Comparison of ENCODE assay signal across 16 cellular contexts in the genomic region with DNA sequence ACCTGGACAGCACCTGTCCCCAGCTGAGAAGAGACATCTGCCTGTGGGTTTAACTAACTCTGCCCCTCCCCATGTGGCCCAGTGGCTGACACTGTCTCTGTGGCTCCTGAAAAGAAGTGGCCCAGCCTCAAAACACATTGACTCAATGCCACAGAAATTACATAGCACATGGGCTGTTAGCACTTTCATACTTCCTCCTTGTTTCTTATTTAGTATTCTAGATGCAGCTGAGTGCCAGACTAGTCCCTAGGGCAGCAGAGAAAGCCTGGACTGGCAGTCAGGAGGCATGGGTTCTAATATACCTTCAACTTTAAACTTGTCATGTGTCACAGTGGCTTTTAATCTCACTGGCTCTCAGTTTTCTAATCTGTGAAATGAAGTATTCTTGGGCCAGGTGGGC.
"Had no signal": no experiment of that assay in that cellular context is flagged by ENCODE, and none has a peak within 500 bp of the region (broad histone marks: within the 10 kb centered on the region; RNA-seq: fewer than 3 reads in every experiment).

No MANE protein-coding gene starts in this region.

- H3K4me3 ChIP-seq: breast epithelium, esophagus squamous epithelium, lower lobe of right lung, skin epidermis, tibial nerve, vagina had no signal

- H3K27me3 ChIP-seq: breast epithelium, esophagus squamous epithelium, tibial nerve, vagina had no signal

- DNase-seq: activated CD4-positive, alpha-beta T cell treated with anti-CD3 and anti-CD28 coated beads for 36 hours; activated CD8-positive, alpha-beta memory T cell treated with anti-CD3 and anti-CD28 coated beads, Interleukin-2, amount 50 U/mL, for 4 hours; activated CD8-positive, alpha-beta T cell treated with anti-CD3 and anti-CD28 coated beads for 36 hours; activated naive CD8-positive, alpha-beta T cell treated with anti-CD3 and anti-CD28 coated beads, Interleukin-2, amount 10 ng/mL, durations not matched to agents 7 days and 5 days; anterior cingulate cortex; esophagus squamous epithelium; foreskin fibroblast; left cardiac atrium; lower lobe of right lung; naive thymus-derived CD8-positive, alpha-beta T cell; posterior cingulate gyrus had no signal

- H3K27ac ChIP-seq: breast epithelium, esophagus squamous epithelium, lower lobe of right lung, skin epidermis, tibial nerve, vagina, VCaP had no signal

- H3K4me1 ChIP-seq: breast epithelium, lower lobe of right lung had no signal

- H3K9me3 ChIP-seq: breast epithelium, esophagus squamous epithelium, lower lobe of right lung, tibial nerve, vagina had no signal

- ATAC-seq: activated CD4-positive, alpha-beta T cell treated with anti-CD3 and anti-CD28 coated beads for 36 hours; activated CD8-positive, alpha-beta T cell treated with anti-CD3 and anti-CD28 coated beads for 36 hours; left cardiac atrium; lower lobe of right lung; naive thymus-derived CD8-positive, alpha-beta T cell had no signal

- H3K36me3 ChIP-seq: breast epithelium, esophagus squamous epithelium, lower lobe of right lung, tibial nerve, vagina had no signal
